In genomic region chr6:161024364-161024920, GRCh38 we compare ENCODE assay signal across 23 cellular contexts. TPM values are rescaled to one million over a fixed set of nuclear protein-coding genes. Genes with fewer than 3 reads are reported as not detected.
DNase-seq lines count a peak whose midpoint lies in the region; ATAC-seq, FAIRE-seq and TF ChIP-seq lines count a peak whose summit lies in the region.
"Had no signal": no experiment of that assay in that cellular context is flagged by ENCODE, and none has a peak within 500 bp of the region (broad histone marks: within the 10 kb centered on the region; RNA-seq: fewer than 3 reads in every experiment).

No MANE protein-coding gene starts in this region.

- CTCF ChIA-PET in K562 (lab: Yijun Ruan, JAX; ENCODE audit: low intra/inter-chr PET ratio): no interaction called here
- CTCF ChIA-PET in activated CD8-positive, alpha-beta T cell treated with anti-CD3 and anti-CD28 coated beads for 36 hours (lab: Charles Lee): no interaction called here

- no peak overlapping the region for H3K4me3 ChIP-seq in K562
- H3K4me3 ChIP-seq: BLaER1, GM23338 had no signal

- ATAC-seq in T-helper 17 cell: peak; percentile 59
- no peak for ATAC-seq in K562
- ATAC-seq in activated CD8-positive, alpha-beta T cell treated with anti-CD3 and anti-CD28 coated beads for 36 hours: no peak
- ATAC-seq: GM23338, HCT116 had no signal

- no peak overlapping the region for H3K4me2 ChIP-seq in K562 (ENCODE audit: insufficient read depth, low read length)
- H3K4me2 ChIP-seq: BLaER1, GM23338 had no signal

- peaks cover 0 to 12% of the 10 kb centered on the region in 2 experiments; a peak in 3 of 5 replicates for H3K4me1 ChIP-seq in K562 (replicated peaks in 1 of 2; ENCODE audit: control insufficient read depth in 2 of 2, insufficient read depth in 2 of 2, low read length in 2 of 2)

- H3K9me3 ChIP-seq in T-helper 17 cell (ENCODE audit: control insufficient read depth, low read length, poor library complexity, severe bottlenecking) (no peaks in the 10 kb centered on the region), K562 (replicated peaks; ENCODE audit: control insufficient read depth, insufficient read depth, low read depth, low read length) (peaks cover 6% of the 10 kb centered on the region)

- FAIRE-seq in K562 (lab: Jason Lieb, UNC): no peak
- FAIRE-seq: A204.1, D721Med, GM12892, GM19239 had no signal

- H3K4me1 Mint-ChIP-seq in activated naive CD4-positive, alpha-beta T cell treated with anti-CD3 and anti-CD28 coated beads, Interleukin-2, amount 50 U/mL, for 24 hours: peaks cover 54% of the 10 kb centered on the region
- peaks cover 23% of the 10 kb centered on the region for H3K4me1 Mint-ChIP-seq in T-helper 17 cell
- H3K4me1 Mint-ChIP-seq in activated CD8-positive, alpha-beta T cell treated with anti-CD3 and anti-CD28 coated beads for 36 hours (ENCODE audit: low read depth): peaks cover 34% of the 10 kb centered on the region

- peaks cover 79% of the 10 kb centered on the region for H3K79me2 ChIP-seq in K562 (ENCODE audit: control insufficient read depth, insufficient read depth, low read length)

- no peak for TF ChIP-seq CTCF in K562 (IDR thresholded peaks at IDR 0.05 in 2 of 3, conservative IDR thresholded peaks at IDR 0.05 in 1 of 3; ENCODE audit: insufficient read depth in 2 of 3, low read depth in 1 of 3, low read length in 3 of 3)
- TF ChIP-seq CTCF in activated CD8-positive, alpha-beta T cell treated with anti-CD3 and anti-CD28 coated beads for 36 hours (IDR thresholded peaks at IDR 0.05): no peak

- H3K4me3 Mint-ChIP-seq in activated naive CD4-positive, alpha-beta T cell treated with anti-CD3 and anti-CD28 coated beads, Interleukin-2, amount 50 U/mL, for 24 hours: no peak overlapping the region
- peak overlapping the region; percentile 52 for H3K4me3 Mint-ChIP-seq in T-helper 17 cell
- no peak overlapping the region for H3K4me3 Mint-ChIP-seq in activated CD8-positive, alpha-beta T cell treated with anti-CD3 and anti-CD28 coated beads for 36 hours
- H3K4me3 Mint-ChIP-seq: B cell; CD4-positive, CD25-positive, alpha-beta regulatory T cell; GM23338; H9 had no signal

- no peak for DNase-seq in activated naive CD4-positive, alpha-beta T cell treated with Interleukin-2 at 50 U/mL for 16 hours
- DNase-seq in T-helper 17 cell (no peak), K562 (ENCODE audit: extremely low read depth in 1 of 4, low spot score in 3 of 4) (no peak), EL (no peak)
- DNase-seq in activated CD4-positive, alpha-beta T cell treated with anti-CD3 and anti-CD28 coated beads, Interleukin-2, amount 50 U/mL, for 4 hours: no peak
- DNase-seq in activated CD8-positive, alpha-beta T cell treated with anti-CD3 and anti-CD28 coated beads for 36 hours: no peak
- DNase-seq: CD4-positive, CD25-positive, alpha-beta regulatory T cell; CD8-positive, alpha-beta memory T cell; DMS 273 treated with DMSO at 0.1 percent for 48 hours; DMS79; GF-D8; H9 had no signal

- no peak overlapping the region for H3K9ac ChIP-seq in K562 (ENCODE audit: insufficient read depth in 1 of 2, low read depth in 2 of 2, low read length in 2 of 2)
- H3K9ac ChIP-seq: BLaER1 had no signal

- H3K9me3 Mint-ChIP-seq in activated naive CD4-positive, alpha-beta T cell treated with anti-CD3 and anti-CD28 coated beads, Interleukin-2, amount 50 U/mL, for 24 hours: peaks cover 6% of the 10 kb centered on the region
- no peaks in the 10 kb centered on the region for H3K9me3 Mint-ChIP-seq in activated CD8-positive, alpha-beta T cell treated with anti-CD3 and anti-CD28 coated beads for 36 hours
- H3K9me3 Mint-ChIP-seq: CD4-positive, CD25-positive, alpha-beta regulatory T cell; CD8-positive, alpha-beta memory T cell; GM23338; H9 had no signal

- peaks cover 4% of the 10 kb centered on the region; the same call in 1 of the 2 replicates for H4K20me1 ChIP-seq in K562 (replicated peaks; ENCODE audit: control insufficient read depth, insufficient read depth, low read length)

- TF ChIP-seq EP300 in K562 (IDR thresholded peaks at IDR 0.05; ENCODE audit: low read length): no peak

- no TSS peak for BruUV-seq in K562 (replicated peaks; lab: Mats Ljungman, UMichigan)

- intact Hi-C loops in K562 (cut with micrococcal nuclease): no loop called here
- intact Hi-C loops in activated CD8-positive, alpha-beta T cell treated with anti-CD3 and anti-CD28 coated beads for 36 hours (cut with micrococcal nuclease): no loop called here

- H3K36me3 Mint-ChIP-seq in activated naive CD4-positive, alpha-beta T cell treated with anti-CD3 and anti-CD28 coated beads, Interleukin-2, amount 50 U/mL, for 24 hours: peaks cover 26% of the 10 kb centered on the region
- H3K36me3 Mint-ChIP-seq in T-helper 17 cell (ENCODE audit: low read depth): no peaks in the 10 kb centered on the region
- peaks cover 23% of the 10 kb centered on the region for H3K36me3 Mint-ChIP-seq in activated CD8-positive, alpha-beta T cell treated with anti-CD3 and anti-CD28 coated beads for 36 hours (ENCODE audit: low read depth)

- no peak overlapping the region for H3K27ac ChIP-seq in K562 (ENCODE audit: extremely low read depth, low read depth, low read length)
- H3K27ac ChIP-seq: 22Rv1, BLaER1, C4-2B had no signal

- POLR2A ChIA-PET in K562 (lab: Yijun Ruan, JAX): interaction anchor here (1.1 kb wide), 1 partner anchor 8 kb away, joined by 3 read pairs; no protein-coding TSS in a partner anchor
- POLR2A ChIA-PET in activated CD8-positive, alpha-beta T cell treated with anti-CD3 and anti-CD28 coated beads for 36 hours (lab: Charles Lee): no interaction called here

- no peak overlapping the region for H2AFZ ChIP-seq in K562 (ENCODE audit: low read depth, low read length)
- H2AFZ ChIP-seq: GM23338 had no signal

- TF ChIP-seq RAD21 in K562 (CRISPR knock-in tag; conservative IDR thresholded peaks at IDR 0.05 in 1 of 2, IDR thresholded peaks at IDR 0.05 in 1 of 2): no peak

- peaks cover 18% of the 10 kb centered on the region for H3K36me3 ChIP-seq in K562 (ENCODE audit: control insufficient read depth, insufficient read depth, low read length)

- no peaks in the 10 kb centered on the region for H3K9me1 ChIP-seq in K562 (ENCODE audit: control insufficient read depth, insufficient read depth, low read length)

- no peaks in the 10 kb centered on the region for H3K27me3 ChIP-seq in K562 (ENCODE audit: control insufficient read depth in 2 of 2, insufficient read depth in 2 of 2, low read length in 2 of 2)
- H3K27me3 ChIP-seq: BLaER1 had no signal

- no peaks in the 10 kb centered on the region for H3K27me3 Mint-ChIP-seq in activated naive CD4-positive, alpha-beta T cell treated with anti-CD3 and anti-CD28 coated beads, Interleukin-2, amount 50 U/mL, for 24 hours
- no peaks in the 10 kb centered on the region for H3K27me3 Mint-ChIP-seq in T-helper 17 cell
- H3K27me3 Mint-ChIP-seq in activated CD8-positive, alpha-beta T cell treated with anti-CD3 and anti-CD28 coated beads for 36 hours: no peaks in the 10 kb centered on the region
- H3K27me3 Mint-ChIP-seq: B cell; CD4-positive, CD25-positive, alpha-beta regulatory T cell; CD8-positive, alpha-beta memory T cell had no signal

- TF ChIP-seq POLR2A in K562 (conservative IDR thresholded peaks at IDR 0.05): no peak

- 73% methylated on average over 8 of the region's 8 CpGs for WGBS in K562 (ENCODE audit: insufficient coverage, low coverage, missing lambda C conversion rate)

- in situ Hi-C loops in K562 (cut with MboI): no loop called here

- peak overlapping the region; percentile 35 for H3K27ac Mint-ChIP-seq in activated naive CD4-positive, alpha-beta T cell treated with anti-CD3 and anti-CD28 coated beads, Interleukin-2, amount 50 U/mL, for 24 hours
- peak overlapping the region; percentile 59 for H3K27ac Mint-ChIP-seq in T-helper 17 cell
- H3K27ac Mint-ChIP-seq in activated CD8-positive, alpha-beta T cell treated with anti-CD3 and anti-CD28 coated beads for 36 hours: no peak overlapping the region
- H3K27ac Mint-ChIP-seq: B cell, GM23338 had no signal

TF ChIP-seq in K562, 482 proteins besides CTCF, POLR2A, EP300 and RAD21:
- peak; percentile 22; the same call in 1 of the 2 replicates for TF ChIP-seq C11orf30 (IDR thresholded peaks at IDR 0.05; ENCODE audit: low read depth)
- TF ChIP-seq ZNF316 (IDR thresholded peaks at IDR 0.05): peak; percentile 63
- no peak for TF ChIP-seq EZH2 (IDR thresholded peaks at IDR 0.05; ENCODE audit: borderline replicate concordance, low read depth, low read length)

RNA-seq across cellular contexts. Expression of gene MAP3K4, which starts 32.9 kb away (rescaled TPM):
- 100 to 1,000 TPM; 173 to 188 TPM for total RNA-seq in T-helper 17 cell
- 89.3 and 263 TPM in 2 replicates for total RNA-seq in K562 (2011; cell fraction: chromatin; rRNA removed; ENCODE audit: low replicate concordance)
- total RNA-seq in K562 (2011; cell fraction: nucleolus; rRNA removed): 37.0 and 55.8 TPM in 2 replicates
- total RNA-seq in K562 (2011; cell fraction: nucleoplasm; rRNA removed): 93.4 and 112 TPM in 2 replicates
- total RNA-seq in K562 (2014; rRNA removed): 47.3 and 48.9 TPM in 2 replicates
- 60.0 and 68.2 TPM in 2 replicates for total RNA-seq in K562 (2014; rRNA removed; fragmentation: Illumina TruSeq; extraction: Trizol)
- 60.3 and 62.6 TPM in 2 replicates for total RNA-seq in K562 (2015; rRNA removed; fragmentation: Illumina TruSeq; extraction: Trizol)
- 74.2 and 77.2 TPM in 2 replicates for total RNA-seq in K562 (2021)
- 39.0 and 45.1 TPM in 2 replicates for polyA plus RNA-seq in K562 (2011; rRNA removed)
- 16.5 and 25.0 TPM in 2 replicates for polyA plus RNA-seq in K562 (2011; cell fraction: cytosol; rRNA removed)
- polyA plus RNA-seq in K562 (2011; cell fraction: nucleus; rRNA removed): 109 and 122 TPM in 2 replicates
- 24.3 and 31.1 TPM in 2 replicates for polyA plus RNA-seq in K562 (2012)
- 39.4 and 51.8 TPM in 2 replicates for polyA plus RNA-seq in K562 (2014; fragmentation: Illumina TruSeq; extraction: Trizol)
- polyA plus RNA-seq in K562 (2014; fragmentation: Nextera tagmentation; extraction: Ambion mirVana): 10 to 100 TPM; 21.0 to 24.0 TPM
- polyA plus RNA-seq in K562 (2014; rRNA removed): 40.6 and 44.9 TPM in 2 replicates
- 96.3 and 107 TPM in 2 replicates for polyA minus RNA-seq in K562 (2011; rRNA and poly(A)+ RNA removed)
- polyA minus RNA-seq in K562 (2011; cell fraction: cytosol; rRNA and poly(A)+ RNA removed): 24.5 and 37.7 TPM in 2 replicates
- 86.0 and 138 TPM in 2 replicates for polyA minus RNA-seq in K562 (2011; cell fraction: nucleus; rRNA and poly(A)+ RNA removed)
- total RNA-seq in activated CD8-positive, alpha-beta T cell treated with anti-CD3 and anti-CD28 coated beads for 36 hours: 10 to 100 TPM; 31.3 to 48.7 TPM
